13 cellular contexts compared by ENCODE assay signal in the genomic region with DNA sequence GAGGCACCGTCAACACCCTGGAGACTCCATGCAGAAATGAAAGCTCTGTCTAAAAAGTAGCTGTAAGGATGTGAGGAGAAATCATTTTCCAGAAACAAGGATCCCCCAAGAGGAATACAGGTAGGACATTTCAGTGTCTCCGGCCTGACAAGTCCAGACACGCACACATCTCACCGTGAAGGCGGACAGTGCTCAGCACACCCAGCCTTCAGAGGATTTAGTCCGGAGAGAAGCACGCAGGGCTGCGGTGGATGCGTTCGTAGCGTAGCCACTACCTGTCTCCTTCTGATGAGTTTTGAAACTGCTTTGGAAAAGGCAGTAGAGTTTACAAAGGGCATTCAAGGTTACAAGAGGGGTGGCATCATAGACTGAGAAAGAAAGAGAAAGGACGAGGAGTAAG.
DNase-seq lines count a peak whose midpoint lies in the region; ATAC-seq and TF ChIP-seq lines count a peak whose summit lies in the region.
"Had no signal": no experiment of that assay in that cellular context is flagged by ENCODE, and none has a peak within 500 bp of the region (broad histone marks: within the 10 kb centered on the region; RNA-seq: fewer than 3 reads in every experiment).

No MANE protein-coding gene starts in this region.

- CTCF ChIA-PET in HEK293T (lab: Yijun Ruan, JAX) (no interaction called here), RWPE1 (lab: Yijun Ruan, JAX) (interaction anchor here (0.6 kb wide), 1 partner anchor 29 kb away, joined by 3 read pairs; no protein-coding TSS in a partner anchor)

- H3K9ac ChIP-seq in rectal smooth muscle tissue (ENCODE audit: low read length): no peak overlapping the region
- H3K9ac ChIP-seq: BLaER1 had no signal

- TF ChIP-seq CTCF in RWPE1 (conservative IDR thresholded peaks at IDR 0.05; ENCODE audit: low read depth) (no peak), foreskin keratinocyte (conservative IDR thresholded peaks at IDR 0.05) (no peak), heart right ventricle (IDR thresholded peaks at IDR 0.05) (no peak)

- ATAC-seq in foreskin keratinocyte: peak; percentile 68
- no peak for ATAC-seq in heart right ventricle
- ATAC-seq in GM21619 (IDR thresholded peaks at IDR 0.05; ENCODE audit: unreplicated experiment): no peak
- ATAC-seq: psoas muscle had no signal

- H3K27me3 ChIP-seq in foreskin keratinocyte: no peaks in the 10 kb centered on the region
- no peaks in the 10 kb centered on the region for H3K27me3 ChIP-seq in rectal smooth muscle tissue (ENCODE audit: control insufficient read depth, insufficient read depth, low read length)
- peaks cover 0 to 16% (median 12%) of the 10 kb centered on the region in 7 donors for H3K27me3 ChIP-seq in heart right ventricle
- H3K27me3 ChIP-seq: BLaER1 had no signal

- no peaks in the 10 kb centered on the region for H3K4me1 ChIP-seq in foreskin keratinocyte
- no peaks in the 10 kb centered on the region for H3K4me1 ChIP-seq in rectal smooth muscle tissue (ENCODE audit: control insufficient read depth, insufficient read depth, low read length)
- no peaks in the 10 kb centered on the region for H3K4me1 ChIP-seq in heart right ventricle
- H3K4me1 ChIP-seq: BLaER1, psoas muscle had no signal

- POLR2A ChIA-PET in HEK293T (lab: Yijun Ruan, JAX) (interaction anchor here (1.2 kb wide), 1 partner anchor 111 kb away, joined by 5 read pairs; the partner anchor contains the start of gene ERCC6L2), RWPE1 (lab: Yijun Ruan, JAX; ENCODE audit: low non-redundant PET) (no interaction called here)

- no peaks in the 10 kb centered on the region for H3K9me3 ChIP-seq in heart right ventricle
- H3K9me3 ChIP-seq: BLaER1, psoas muscle had no signal

- WGBS in heart right ventricle, 2 donors: 68 to 76% methylated on average over 12 of the region's 12 CpGs

- H3K36me3 ChIP-seq in rectal smooth muscle tissue (ENCODE audit: control insufficient read depth, insufficient read depth, low read length): no peaks in the 10 kb centered on the region
- H3K36me3 ChIP-seq in heart right ventricle: no peaks in the 10 kb centered on the region
- H3K36me3 ChIP-seq: BLaER1 had no signal

- intact Hi-C loops in heart right ventricle (cut with DNase I): no loop called here

- peak overlapping the region; percentile 70 for H3K27ac ChIP-seq in RWPE1
- H3K27ac ChIP-seq in foreskin keratinocyte: no peak overlapping the region
- H3K27ac ChIP-seq in rectal smooth muscle tissue (ENCODE audit: low read depth, low read length): no peak overlapping the region
- H3K27ac ChIP-seq in heart right ventricle: no peak overlapping the region
- H3K27ac ChIP-seq: BLaER1, psoas muscle had no signal

- H3K4me3 ChIP-seq in rectal smooth muscle tissue (ENCODE audit: low read length) (peak overlapping the region; percentile 49), heart right ventricle (no peak overlapping the region)
- H3K4me3 ChIP-seq: BLaER1, psoas muscle had no signal

- DNase-seq in HEK293T (ENCODE audit: extremely low spot score): peak; percentile 26
- peak; percentile 81 for DNase-seq in RWPE1 (ENCODE audit: low spot score)
- DNase-seq in foreskin keratinocyte: peak; percentile 10 to 41
- no peak for DNase-seq in SKM-1 treated with dmso at 0.1 percent for 144 hours (lab: John Stamatoyannopoulos, UW; ENCODE audit: unreplicated experiment)
- DNase-seq in amniotic stem cell (lab: John Stamatoyannopoulos, UW): no peak
- no peak for DNase-seq in heart right ventricle
- DNase-seq: activated CD4-positive, alpha-beta T cell treated with anti-CD3 and anti-CD28 coated beads for 48 hours; hippocampal formation; NCI-H1436; psoas muscle had no signal

TF ChIP-seq in HEK293T, 16 proteins besides CTCF, POLR2A, EP300 and RAD21:
- TF ChIP-seq ZNF384 (IDR thresholded peaks at IDR 0.05): no peak
- no peak for TF ChIP-seq SUZ12 (IDR thresholded peaks at IDR 0.05)
- no peak for TF ChIP-seq L3MBTL2 (conservative IDR thresholded peaks at IDR 0.05)
- no peak for TF ChIP-seq NFRKB (IDR thresholded peaks at IDR 0.05)
- no peak for TF ChIP-seq TARDBP (IDR thresholded peaks at IDR 0.05)
- TF ChIP-seq BHLHE40 (IDR thresholded peaks at IDR 0.05; ENCODE audit: borderline replicate concordance): no peak
- TF ChIP-seq FOXA1 (IDR thresholded peaks at IDR 0.05): no peak
- TF ChIP-seq FOXK2 (IDR thresholded peaks at IDR 0.05): no peak
- TF ChIP-seq CTBP1 (IDR thresholded peaks at IDR 0.05; ENCODE audit: borderline replicate concordance): no peak
- no peak for TF ChIP-seq LEF1 (IDR thresholded peaks at IDR 0.05; ENCODE audit: borderline replicate concordance)
- no peak for TF ChIP-seq SP1 (IDR thresholded peaks at IDR 0.05)
- no peak for TF ChIP-seq ARNT (IDR thresholded peaks at IDR 0.05)

Comparison
In these comparisons a context has a peak if more than half of its experiments do, and no peak if none do; other contexts are left out.
1. DNase-seq: peak in HEK293T (single experiment), RWPE1 (single experiment) and foreskin keratinocyte (2 of 2); none in SKM-1 treated with dmso at 0.1 percent for 144 hours (single experiment), amniotic stem cell (single experiment) and heart right ventricle (0 of 2).